In genomic region chr2:110211938-110212858, GRCh38 we compare ENCODE assay signal across 8 cellular contexts. TPM values are rescaled to one million over a fixed set of nuclear protein-coding genes. Genes with fewer than 3 reads are reported as not detected.
DNase-seq lines count a peak whose midpoint lies in the region; ATAC-seq and TF ChIP-seq lines count a peak whose summit lies in the region.

A gene with protein sequence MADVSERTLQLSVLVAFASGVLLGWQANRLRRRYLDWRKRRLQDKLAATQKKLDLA (minus strand): TSS chr2:110212547. CDS start chr2:110212525, 22 bp downstream.

- peak; percentile 75 for DNase-seq in DMS79 treated with DMSO at 0.1 percent for 48 hours (lab: John Stamatoyannopoulos, UW)
- peak; percentile 82 for DNase-seq in KBM-7
- peak; percentile 65 for DNase-seq in RWPE1 (ENCODE audit: low spot score)
- DNase-seq in activated T-helper 9 cell treated with anti-CD3 and anti-CD28 coated beads, Interleukin-2, amount 50 U/mL, for 16 hours (ENCODE audit: low read depth): peak; percentile 53
- DNase-seq in fibroblast of mammary gland (ENCODE audit: low read depth): peak; percentile 64
- DNase-seq in natural killer cell treated with Interleukin-12 subunit alpha and Interleukin-12 subunit beta and Interleukin-15 and Interleukin-18, amount 100 ng/mL, for 72 hours (ENCODE audit: low spot score): peak; percentile 75
- peak; percentile 71 to 75 for DNase-seq in stimulated activated naive CD8-positive, alpha-beta T cell treated with anti-CD3 and anti-CD28 coated beads, Interleukin-15, amount 100 ng/mL, for 72 hours

- in situ Hi-C loops in KBM-7 (cut with MboI; ENCODE audit: low pct_unique_long_range_greater_than_20kb, low sequenced_read_pairs): no loop called here

- peak; percentile 93 for ATAC-seq in GM21723 (IDR thresholded peaks at IDR 0.05; ENCODE audit: unreplicated experiment)
- ATAC-seq in natural killer cell treated with Interleukin-12 subunit alpha and Interleukin-12 subunit beta and Interleukin-15 and Interleukin-18, amount 100 ng/mL, for 72 hours: peak; percentile 94 to 95
- peak; percentile 96 for ATAC-seq in stimulated activated naive CD8-positive, alpha-beta T cell treated with anti-CD3 and anti-CD28 coated beads, Interleukin-15, amount 100 ng/mL, for 72 hours

- peak within 1 kb of the TSS; percentile 61 for H3K4me3 ChIP-seq in fibroblast of mammary gland (ENCODE audit: control insufficient read depth, low read depth, low read length)

- peaks cover 18 to 32% of the 10 kb centered on the region in 2 donors for H3K27me3 Mint-ChIP-seq in natural killer cell treated with Interleukin-12 subunit alpha and Interleukin-12 subunit beta and Interleukin-15 and Interleukin-18, amount 100 ng/mL, for 72 hours
- peaks cover 30% of the 10 kb centered on the region for H3K27me3 Mint-ChIP-seq in stimulated activated naive CD8-positive, alpha-beta T cell treated with anti-CD3 and anti-CD28 coated beads, Interleukin-15, amount 100 ng/mL, for 72 hours

- peaks cover 12 to 16% of the 10 kb centered on the region in 2 donors for H3K4me1 Mint-ChIP-seq in natural killer cell treated with Interleukin-12 subunit alpha and Interleukin-12 subunit beta and Interleukin-15 and Interleukin-18, amount 100 ng/mL, for 72 hours (ENCODE audit: low read depth in 2 of 2)
- H3K4me1 Mint-ChIP-seq in stimulated activated naive CD8-positive, alpha-beta T cell treated with anti-CD3 and anti-CD28 coated beads, Interleukin-15, amount 100 ng/mL, for 72 hours: peaks cover 19% of the 10 kb centered on the region

- H3K4me3 Mint-ChIP-seq in natural killer cell treated with Interleukin-12 subunit alpha and Interleukin-12 subunit beta and Interleukin-15 and Interleukin-18, amount 100 ng/mL, for 72 hours: peak within 1 kb of the TSS; percentile 96
- peak within 1 kb of the TSS; percentile 87 to 93 for H3K4me3 Mint-ChIP-seq in stimulated activated naive CD8-positive, alpha-beta T cell treated with anti-CD3 and anti-CD28 coated beads, Interleukin-15, amount 100 ng/mL, for 72 hours

- H3K27ac Mint-ChIP-seq in natural killer cell treated with Interleukin-12 subunit alpha and Interleukin-12 subunit beta and Interleukin-15 and Interleukin-18, amount 100 ng/mL, for 72 hours: peak within 1 kb of the TSS; percentile 89 to 92
- peak within 1 kb of the TSS; percentile 93 to 97 for H3K27ac Mint-ChIP-seq in stimulated activated naive CD8-positive, alpha-beta T cell treated with anti-CD3 and anti-CD28 coated beads, Interleukin-15, amount 100 ng/mL, for 72 hours

- H3K36me3 Mint-ChIP-seq in natural killer cell treated with Interleukin-12 subunit alpha and Interleukin-12 subunit beta and Interleukin-15 and Interleukin-18, amount 100 ng/mL, for 72 hours: peaks cover 34% of the 10 kb centered on the region

- CTCF ChIA-PET in RWPE1 (lab: Yijun Ruan, JAX): interaction anchor here (1.0 kb wide), 1 partner anchor 38 kb away, joined by 9 read pairs; no protein-coding TSS in a partner anchor

- POLR2A ChIA-PET in RWPE1 (lab: Yijun Ruan, JAX; ENCODE audit: low non-redundant PET): no interaction called here

- H3K27ac ChIP-seq in RWPE1: peak within 1 kb of the TSS; percentile 81

- TF ChIP-seq CTCF in RWPE1 (conservative IDR thresholded peaks at IDR 0.05; ENCODE audit: low read depth): no peak
- TF ChIP-seq CTCF in fibroblast of mammary gland (conservative IDR thresholded peaks at IDR 0.05; ENCODE audit: control insufficient read depth, insufficient read depth, low read depth, low read length): no peak

- no peaks in the 10 kb centered on the region for H3K9me3 Mint-ChIP-seq in natural killer cell treated with Interleukin-12 subunit alpha and Interleukin-12 subunit beta and Interleukin-15 and Interleukin-18, amount 100 ng/mL, for 72 hours
- H3K9me3 Mint-ChIP-seq in stimulated activated naive CD8-positive, alpha-beta T cell treated with anti-CD3 and anti-CD28 coated beads, Interleukin-15, amount 100 ng/mL, for 72 hours: no peaks in the 10 kb centered on the region

RNA-seq across cellular contexts. Expression of the gene that starts here (rescaled TPM):
- total RNA-seq in natural killer cell treated with Interleukin-12 subunit alpha and Interleukin-12 subunit beta and Interleukin-15 and Interleukin-18, amount 100 ng/mL, for 72 hours: 10 to 100 TPM; 52.7 to 58.0 TPM

Comparison
In these comparisons a context has a peak if more than half of its experiments do, and no peak if none do; other contexts are left out.
1. Peak in every context shown above with its lines: DNase-seq, ATAC-seq, H3K4me3 ChIP-seq and H3K27ac ChIP-seq.